Comparison of ENCODE assay signal across 11 cellular contexts in genomic region chr3:3027976-3028567, GRCh38.
DNase-seq lines count a peak whose midpoint lies in the region; ATAC-seq, FAIRE-seq and TF ChIP-seq lines count a peak whose summit lies in the region.
"Had no signal": no experiment of that assay in that cellular context is flagged by ENCODE, and none has a peak within 500 bp of the region (broad histone marks: within the 10 kb centered on the region; RNA-seq: fewer than 3 reads in every experiment).

No MANE protein-coding gene starts in this region.

- H3K27me3 Mint-ChIP-seq in CD4-positive, CD25-positive, alpha-beta regulatory T cell: peaks cover 5% of the 10 kb centered on the region

- no peak for TF ChIP-seq POLR2A in H54 (IDR thresholded peaks at IDR 0.05; ENCODE audit: low read depth, low read length)

- peak in 2 of 3 donors; percentile 35 to 54 for DNase-seq in CD4-positive, CD25-positive, alpha-beta regulatory T cell
- DNase-seq in H54 (ENCODE audit: insufficient read length, low spot score) (no peak), 8988T (no peak), D341Med (ENCODE audit: low spot score) (no peak)
- no peak for DNase-seq in stimulated activated CD4-positive, alpha-beta T cell treated with anti-CD3 and anti-CD28 coated beads, Interleukin-2, amount 100 ng/mL, for 24 hours
- DNase-seq: naive B cell, NCI-H1048 had no signal

- H3K27ac ChIP-seq in CD4-positive, CD25-positive, alpha-beta regulatory T cell (ENCODE audit: insufficient read depth, low read length, poor library complexity, severe bottlenecking): no peak overlapping the region
- H3K27ac ChIP-seq: hepatocyte had no signal

- H3K27me3 ChIP-seq in CD4-positive, CD25-positive, alpha-beta regulatory T cell (ENCODE audit: control insufficient read depth, insufficient read depth, low read length): peaks cover 2% of the 10 kb centered on the region
- H3K27me3 ChIP-seq: hepatocyte had no signal

- peak overlapping the region in 1 of 4 donors; percentile 74 for H3K4me3 Mint-ChIP-seq in CD4-positive, CD25-positive, alpha-beta regulatory T cell
- H3K4me3 Mint-ChIP-seq: naive B cell had no signal

- H3K36me3 ChIP-seq in CD4-positive, CD25-positive, alpha-beta regulatory T cell (ENCODE audit: control insufficient read depth, insufficient read depth, low read length): no peaks in the 10 kb centered on the region

- no peaks in the 10 kb centered on the region for H3K9me3 Mint-ChIP-seq in CD4-positive, CD25-positive, alpha-beta regulatory T cell
- H3K9me3 Mint-ChIP-seq: naive B cell had no signal

- ATAC-seq in CD4-positive, CD25-positive, alpha-beta regulatory T cell (ENCODE audit: low read depth in 2 of 2): peak; percentile 37 to 42
- ATAC-seq in GM18907 (IDR thresholded peaks at IDR 0.05; ENCODE audit: unreplicated experiment) (peak; percentile 96), HG02610 (IDR thresholded peaks at IDR 0.05; ENCODE audit: unreplicated experiment) (peak; percentile 98), HG03469 (IDR thresholded peaks at IDR 0.05; ENCODE audit: unreplicated experiment) (peak; percentile 89)

- H3K4me1 ChIP-seq in CD4-positive, CD25-positive, alpha-beta regulatory T cell (ENCODE audit: control insufficient read depth, insufficient read depth, low read length, poor library complexity, severe bottlenecking): no peaks in the 10 kb centered on the region

- no peak for FAIRE-seq in H54 (lab: Jason Lieb, UNC)

- no peaks in the 10 kb centered on the region for H3K36me3 Mint-ChIP-seq in CD4-positive, CD25-positive, alpha-beta regulatory T cell
- H3K36me3 Mint-ChIP-seq: naive B cell had no signal

- peak overlapping the region; percentile 29 for H3K4me3 ChIP-seq in CD4-positive, CD25-positive, alpha-beta regulatory T cell (ENCODE audit: low read depth, low read length)
- H3K4me3 ChIP-seq: hepatocyte had no signal

- H3K4me1 Mint-ChIP-seq in CD4-positive, CD25-positive, alpha-beta regulatory T cell: peaks cover 0 to 15% (median 7%) of the 10 kb centered on the region in 4 donors

- peak overlapping the region in 1 of 3 donors; percentile 0 for H3K27ac Mint-ChIP-seq in CD4-positive, CD25-positive, alpha-beta regulatory T cell
- H3K27ac Mint-ChIP-seq: naive B cell had no signal

- no peaks in the 10 kb centered on the region for H3K9me3 ChIP-seq in CD4-positive, CD25-positive, alpha-beta regulatory T cell (ENCODE audit: control insufficient read depth in 2 of 2, low read length in 2 of 2)

Comparison
In these comparisons a context has a peak if more than half of its experiments do, and no peak if none do; other contexts are left out.
1. ATAC-seq: peak in every context shown above with its lines; median percentile 98 in HG02610; 96 in GM18907; 89 in HG03469; 40 in CD4-positive, CD25-positive, alpha-beta regulatory T cell.
2. DNase-seq: peak in CD4-positive, CD25-positive, alpha-beta regulatory T cell (2 of 3); none in H54 (single experiment), 8988T (single experiment), stimulated activated CD4-positive, alpha-beta T cell treated with anti-CD3 and anti-CD28 coated beads, Interleukin-2, amount 100 ng/mL, for 24 hours (0 of 2) and D341Med (single experiment).